In genomic region chr2:8198776-8199382, GRCh38 we compare ENCODE assay signal across 20 cellular contexts.
"Had no signal": no experiment of that assay in that cellular context is flagged by ENCODE, and none has a peak within 500 bp of the region (broad histone marks: within the 10 kb centered on the region; RNA-seq: fewer than 3 reads in every experiment).

No MANE protein-coding gene starts in this region.

- H3K4me2 ChIP-seq: smooth muscle cell had no signal

- FAIRE-seq: frontal cortex had no signal

- H3K4me3 Mint-ChIP-seq: activated CD8-positive, alpha-beta memory T cell treated with anti-CD3 and anti-CD28 coated beads, Interleukin-2, amount 10 ng/mL, durations not matched to agents 7 days and 5 days; activated naive CD4-positive, alpha-beta T cell treated with anti-CD3 and anti-CD28 coated beads, Interleukin-2, amount 10 ng/mL, durations not matched to agents 7 days and 5 days; endodermal cell; naive B cell; T-helper 2 cell treated with Interferon-gamma antibody and Interleukin-4, amounts not matched to agents 5 μg/mL and 100 μg/mL, for 36 hours had no signal

- H3K9me3 ChIP-seq: heart right ventricle, right atrium auricular region, upper lobe of left lung had no signal

- H3K27me3 ChIP-seq: heart right ventricle, right atrium auricular region, upper lobe of left lung had no signal

- DNase-seq: activated CD4-positive, alpha-beta T cell treated with anti-CD3 and anti-CD28 coated beads, Interleukin-2, amount 50 U/mL, for 48 hours; activated CD8-positive, alpha-beta memory T cell treated with anti-CD3 and anti-CD28 coated beads, Interleukin-2, amount 10 ng/mL, durations not matched to agents 7 days and 5 days; activated naive CD4-positive, alpha-beta T cell treated with anti-CD3 and anti-CD28 coated beads, Interleukin-2, amount 10 ng/mL, durations not matched to agents 7 days and 5 days; activated T-cell treated with anti-CD3 and anti-CD28 coated beads, Interleukin-2, amount 50 U/mL, for 1 hour; dorsolateral prefrontal cortex; endodermal cell; heart right ventricle; midbrain; naive B cell; occipital lobe; stimulated activated CD4-positive, alpha-beta T cell treated with anti-CD3 and anti-CD28 coated beads, Interleukin-4, amount 100 ng/mL, for 4 hours; stimulated activated CD8-positive, alpha-beta memory T cell treated with anti-CD3 and anti-CD28 coated beads, Interleukin-4, amount 100 ng/mL, for 48 hours; stimulated activated naive CD8-positive, alpha-beta T cell treated with anti-CD3 and anti-CD28 coated beads, Interleukin-15, Interleukin-2, amounts not matched to agents 100 U/mL and 50 U/mL, for 24 hours; upper lobe of left lung had no signal

- H3K36me3 ChIP-seq: heart right ventricle, right atrium auricular region, upper lobe of left lung had no signal

- H3K4me1 ChIP-seq: right atrium auricular region, upper lobe of left lung had no signal

- H3K4me3 ChIP-seq: dorsolateral prefrontal cortex, heart right ventricle, right atrium auricular region, smooth muscle cell, upper lobe of left lung had no signal

- H3K27ac ChIP-seq: dorsolateral prefrontal cortex, heart right ventricle, right atrium auricular region, upper lobe of left lung, VCaP had no signal

- H3K27ac Mint-ChIP-seq: activated CD8-positive, alpha-beta memory T cell treated with anti-CD3 and anti-CD28 coated beads, Interleukin-2, amount 10 ng/mL, durations not matched to agents 7 days and 5 days; activated naive CD4-positive, alpha-beta T cell treated with anti-CD3 and anti-CD28 coated beads, Interleukin-2, amount 10 ng/mL, durations not matched to agents 7 days and 5 days; activated T-helper 2 cell treated with anti-CD3 and anti-CD28 coated beads, Interferon-gamma antibody, Interleukin-2, Interleukin-4, amounts not matched to agents 10 μg/mL and 5 μg/mL and 100 μg/mL, durations not matched to agents 14 hours and 24 hours and 36 hours; endodermal cell; naive B cell; T-helper 2 cell treated with Interferon-gamma antibody and Interleukin-4, amounts not matched to agents 5 μg/mL and 100 μg/mL, for 36 hours had no signal
